1 cellular context compared by ENCODE assay signal in genomic region chr2:10057231-10058107, GRCh38.
A peak's percentile ranks its signal among the peaks of the same experiment; 100 is the strongest.
TF ChIP-seq lines count a peak whose summit lies in the region.

No MANE protein-coding gene starts in this region.

TF ChIP-seq in K562, 482 proteins besides CTCF, POLR2A, EP300 and RAD21 (continued from another document and continues in another):
- TF ChIP-seq ZNF518B (CRISPR knock-in tag; IDR thresholded peaks at IDR 0.05) (no peak), SIN3B (IDR thresholded peaks at IDR 0.05; ENCODE audit: low read depth) (no peak), IRF9 (tag; IDR thresholded peaks at IDR 0.05) (no peak), L3MBTL2 (IDR thresholded peaks at IDR 0.05) (peak; percentile 74), JUNB (CRISPR knock-in tag; conservative IDR thresholded peaks at IDR 0.05) (no peak), ZBTB34 (CRISPR knock-in tag; IDR thresholded peaks at IDR 0.05) (no peak), RNF2 (IDR thresholded peaks at IDR 0.05) (no peak), TARDBP (IDR thresholded peaks at IDR 0.05) (no peak), PRMT5 (CRISPR knock-in tag; IDR thresholded peaks at IDR 0.05) (no peak), CTBP1 (IDR thresholded peaks at IDR 0.05; ENCODE audit: borderline replicate concordance) (peak; percentile 83), NRF1 (conservative IDR thresholded peaks at IDR 0.05 in 1 of 2, IDR thresholded peaks at IDR 0.05 in 1 of 2) (peak in 1 of 2 experiments; percentile 34; a peak in 1 of 4 replicates), EHMT2 (IDR thresholded peaks at IDR 0.05) (no peak), CTCFL (IDR thresholded peaks at IDR 0.05; ENCODE audit: borderline replicate concordance, insufficient read depth, low read depth, low read length, poor library complexity, severe bottlenecking) (no peak), MIER1 (IDR thresholded peaks at IDR 0.05; ENCODE audit: low read depth) (no peak), GATAD2B (IDR thresholded peaks at IDR 0.05; ENCODE audit: borderline replicate concordance) (0 out of 2 replicates have a peak, but pooled peaks have one; percentile 10), MBD2 (IDR thresholded peaks at IDR 0.05; ENCODE audit: borderline replicate concordance, low read depth) (peak; percentile 43; the same call in 1 of the 2 replicates), SAFB2 (IDR thresholded peaks at IDR 0.05; ENCODE audit: borderline replicate concordance, low read depth, low read length, severe bottlenecking) (no peak), SP1 (CRISPR knock-in tag; IDR thresholded peaks at IDR 0.05) (peak; percentile 57; the same call in 1 of the 2 replicates), MCM3 (IDR thresholded peaks at IDR 0.05) (no peak), ZNF407 (IDR thresholded peaks at IDR 0.05; ENCODE audit: low read depth) (no peak), ZBTB33 (CRISPR knock-in tag; IDR thresholded peaks at IDR 0.05) (no peak), ZMIZ1 (IDR thresholded peaks at IDR 0.05; ENCODE audit: low read depth in 2 of 2, low read length in 2 of 2) (no peak), SNAPC5 (CRISPR knock-in tag; IDR thresholded peaks at IDR 0.05) (no peak), EZH2 (IDR thresholded peaks at IDR 0.05; ENCODE audit: borderline replicate concordance, low read depth, low read length) (no peak), E2F4 (CRISPR knock-in tag; IDR thresholded peaks at IDR 0.05; ENCODE audit: low read depth) (no peak), POLR2AphosphoS2 (IDR thresholded peaks at IDR 0.05; ENCODE audit: low read length) (no peak), SMARCC2 (IDR thresholded peaks at IDR 0.05; ENCODE audit: low read depth) (no peak), XRCC3 (IDR thresholded peaks at IDR 0.05) (no peak), ZNF280A (IDR thresholded peaks at IDR 0.05; ENCODE audit: low read depth, partially characterized antibody) (no peak)
